In the genomic region with DNA sequence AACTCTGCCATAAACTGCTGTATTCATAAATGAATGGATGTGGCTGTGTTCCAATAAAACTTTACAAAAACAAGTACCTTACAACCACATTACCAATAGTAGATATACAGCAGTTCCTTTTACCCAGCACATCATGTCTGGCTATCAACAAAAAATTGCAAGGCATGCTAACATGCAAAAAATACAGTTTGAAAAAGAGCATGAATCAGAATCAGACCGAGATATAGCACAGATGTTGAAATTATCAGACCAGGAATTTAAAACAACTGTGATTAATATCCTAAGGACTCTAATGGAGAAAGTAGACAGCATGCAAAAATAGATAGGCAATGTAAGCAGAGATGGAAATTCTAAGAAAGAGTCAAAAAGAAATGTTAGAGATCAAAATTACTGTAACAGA, we compare ENCODE assay signal across 33 cellular contexts.
"Had no signal": no experiment of that assay in that cellular context is flagged by ENCODE, and none has a peak within 500 bp of the region (broad histone marks: within the 10 kb centered on the region; RNA-seq: fewer than 3 reads in every experiment).

No MANE protein-coding gene starts in this region.

- H3K4me1 ChIP-seq: adrenal gland, ascending aorta, esophagus squamous epithelium, foreskin keratinocyte, gastrocnemius medialis, heart left ventricle had no signal

- H3K9me3 ChIP-seq: adrenal gland, ascending aorta, esophagus squamous epithelium, gastrocnemius medialis, heart left ventricle had no signal

- H3K36me3 Mint-ChIP-seq: activated CD4-positive, alpha-beta memory T cell treated with anti-CD3 and anti-CD28 coated beads for 36 hours had no signal

- H3K27ac Mint-ChIP-seq: activated CD4-positive, alpha-beta memory T cell treated with anti-CD3 and anti-CD28 coated beads for 36 hours; activated CD4-positive, alpha-beta T cell treated with anti-CD3 and anti-CD28 coated beads for 36 hours; activated CD4-positive, alpha-beta T cell treated with anti-CD3 and anti-CD28 coated beads, Interleukin-2, amount 10 ng/mL, durations not matched to agents 24 days and 14 days; activated CD8-positive, alpha-beta memory T cell treated with anti-CD3 and anti-CD28 coated beads, Interleukin-2, amount 10 ng/mL, durations not matched to agents 7 days and 5 days; activated CD8-positive, alpha-beta T cell treated with anti-CD3 and anti-CD28 coated beads, Interleukin-2, amount 10 ng/mL, durations not matched to agents 7 days and 5 days; activated naive CD4-positive, alpha-beta T cell treated with anti-CD3 and anti-CD28 coated beads for 36 hours; activated naive CD4-positive, alpha-beta T cell treated with anti-CD3 and anti-CD28 coated beads, Interleukin-2, amount 50 U/mL, for 24 hours; activated naive CD8-positive, alpha-beta T cell treated with anti-CD3 and anti-CD28 coated beads for 36 hours; activated naive CD8-positive, alpha-beta T cell treated with anti-CD3 and anti-CD28 coated beads, Interleukin-2, amount 50 U/mL, for 24 hours; activated T-helper 1 cell treated with anti-CD3 and anti-CD28 coated beads, Interleukin-12 subunit alpha, Interleukin-12 subunit beta, Interleukin-2, Interleukin-4 antibody, amounts not matched to agents 30 ng/mL and 10 ng/mL and 1 ng/mL, durations not matched to agents 14 hours and 24 hours and 36 hours; activated T-helper 2 cell treated with anti-CD3 and anti-CD28 coated beads, Interferon-gamma antibody, Interleukin-2, Interleukin-4, amounts not matched to agents 10 μg/mL and 5 μg/mL and 100 μg/mL, durations not matched to agents 14 hours and 24 hours and 36 hours; T-helper 17 cell had no signal

- FAIRE-seq: bronchial epithelial cell, colon, endothelial cell of umbilical vein had no signal

- H3K4me3 Mint-ChIP-seq: activated CD4-positive, alpha-beta memory T cell treated with anti-CD3 and anti-CD28 coated beads for 36 hours; activated CD4-positive, alpha-beta T cell treated with anti-CD3 and anti-CD28 coated beads for 36 hours; activated CD4-positive, alpha-beta T cell treated with anti-CD3 and anti-CD28 coated beads, Interleukin-2, amount 10 ng/mL, durations not matched to agents 24 days and 14 days; activated CD8-positive, alpha-beta memory T cell treated with anti-CD3 and anti-CD28 coated beads, Interleukin-2, amount 10 ng/mL, durations not matched to agents 7 days and 5 days; activated CD8-positive, alpha-beta T cell treated with anti-CD3 and anti-CD28 coated beads, Interleukin-2, amount 10 ng/mL, durations not matched to agents 7 days and 5 days; activated naive CD4-positive, alpha-beta T cell treated with anti-CD3 and anti-CD28 coated beads for 36 hours; activated naive CD4-positive, alpha-beta T cell treated with anti-CD3 and anti-CD28 coated beads, Interleukin-2, amount 50 U/mL, for 24 hours; activated naive CD8-positive, alpha-beta T cell treated with anti-CD3 and anti-CD28 coated beads for 36 hours; activated naive CD8-positive, alpha-beta T cell treated with anti-CD3 and anti-CD28 coated beads, Interleukin-2, amount 50 U/mL, for 24 hours; activated T-helper 1 cell treated with anti-CD3 and anti-CD28 coated beads, Interleukin-12 subunit alpha, Interleukin-12 subunit beta, Interleukin-2, Interleukin-4 antibody, amounts not matched to agents 30 ng/mL and 10 ng/mL and 1 ng/mL, durations not matched to agents 14 hours and 24 hours and 36 hours; central memory CD8-positive, alpha-beta T cell; T-helper 17 cell had no signal

- H3K4me1 Mint-ChIP-seq: activated CD4-positive, alpha-beta T cell treated with anti-CD3 and anti-CD28 coated beads for 36 hours; activated CD4-positive, alpha-beta T cell treated with anti-CD3 and anti-CD28 coated beads, Interleukin-2, amount 10 ng/mL, durations not matched to agents 24 days and 14 days; activated CD8-positive, alpha-beta memory T cell treated with anti-CD3 and anti-CD28 coated beads, Interleukin-2, amount 10 ng/mL, durations not matched to agents 7 days and 5 days; activated naive CD4-positive, alpha-beta T cell treated with anti-CD3 and anti-CD28 coated beads, Interleukin-2, amount 50 U/mL, for 24 hours; activated naive CD8-positive, alpha-beta T cell treated with anti-CD3 and anti-CD28 coated beads for 36 hours; activated naive CD8-positive, alpha-beta T cell treated with anti-CD3 and anti-CD28 coated beads, Interleukin-2, amount 50 U/mL, for 24 hours; central memory CD8-positive, alpha-beta T cell had no signal

- H3K27ac ChIP-seq: adrenal gland, ascending aorta, brain microvascular endothelial cell, epithelial cell of prostate, esophagus squamous epithelium, foreskin keratinocyte, gastrocnemius medialis, heart left ventricle had no signal

- H3K27me3 ChIP-seq: adrenal gland, ascending aorta, brain microvascular endothelial cell, esophagus squamous epithelium, foreskin keratinocyte, gastrocnemius medialis, heart left ventricle had no signal

- H3K36me3 ChIP-seq: adrenal gland, ascending aorta, brain microvascular endothelial cell, esophagus squamous epithelium, gastrocnemius medialis, heart left ventricle had no signal

- H3K9me3 Mint-ChIP-seq: activated CD4-positive, alpha-beta memory T cell treated with anti-CD3 and anti-CD28 coated beads for 36 hours; activated CD4-positive, alpha-beta T cell treated with anti-CD3 and anti-CD28 coated beads, Interleukin-2, amount 10 ng/mL, durations not matched to agents 24 days and 14 days; activated naive CD4-positive, alpha-beta T cell treated with anti-CD3 and anti-CD28 coated beads for 36 hours; activated naive CD4-positive, alpha-beta T cell treated with anti-CD3 and anti-CD28 coated beads, Interleukin-2, amount 50 U/mL, for 24 hours; activated naive CD8-positive, alpha-beta T cell treated with anti-CD3 and anti-CD28 coated beads for 36 hours; activated naive CD8-positive, alpha-beta T cell treated with anti-CD3 and anti-CD28 coated beads, Interleukin-2, amount 50 U/mL, for 24 hours; activated T-helper 1 cell treated with anti-CD3 and anti-CD28 coated beads, Interleukin-12 subunit alpha, Interleukin-12 subunit beta, Interleukin-2, Interleukin-4 antibody, amounts not matched to agents 30 ng/mL and 10 ng/mL and 1 ng/mL, durations not matched to agents 14 hours and 24 hours and 36 hours; activated T-helper 2 cell treated with anti-CD3 and anti-CD28 coated beads, Interferon-gamma antibody, Interleukin-2, Interleukin-4, amounts not matched to agents 10 μg/mL and 5 μg/mL and 100 μg/mL, durations not matched to agents 14 hours and 24 hours and 36 hours; central memory CD8-positive, alpha-beta T cell had no signal

- H3K27me3 Mint-ChIP-seq: activated CD4-positive, alpha-beta memory T cell treated with anti-CD3 and anti-CD28 coated beads for 36 hours; activated CD4-positive, alpha-beta T cell treated with anti-CD3 and anti-CD28 coated beads for 36 hours; activated CD4-positive, alpha-beta T cell treated with anti-CD3 and anti-CD28 coated beads, Interleukin-2, amount 10 ng/mL, durations not matched to agents 24 days and 14 days; activated CD8-positive, alpha-beta memory T cell treated with anti-CD3 and anti-CD28 coated beads, Interleukin-2, amount 10 ng/mL, durations not matched to agents 7 days and 5 days; activated naive CD4-positive, alpha-beta T cell treated with anti-CD3 and anti-CD28 coated beads, Interleukin-2, amount 50 U/mL, for 24 hours; activated naive CD8-positive, alpha-beta T cell treated with anti-CD3 and anti-CD28 coated beads for 36 hours; activated naive CD8-positive, alpha-beta T cell treated with anti-CD3 and anti-CD28 coated beads, Interleukin-2, amount 50 U/mL, for 24 hours; central memory CD8-positive, alpha-beta T cell had no signal

- H3K4me3 ChIP-seq: adrenal gland, ascending aorta, esophagus squamous epithelium, gastrocnemius medialis, heart left ventricle had no signal

- DNase-seq: activated CD4-positive, alpha-beta memory T cell treated with anti-CD3 and anti-CD28 coated beads for 36 hours; activated CD4-positive, alpha-beta T cell treated with anti-CD3 and anti-CD28 coated beads for 36 hours; activated CD4-positive, alpha-beta T cell treated with anti-CD3 and anti-CD28 coated beads, Interleukin-2, amount 10 ng/mL, durations not matched to agents 24 days and 14 days; activated CD4-positive, CD25-positive, alpha-beta regulatory T cell; activated CD4-positive, CD25-positive, alpha-beta regulatory T cell treated with anti-CD3 and anti-CD28 coated beads, Interleukin-2, amount 50 U/mL, for 72 hours; activated CD8-positive, alpha-beta memory T cell treated with anti-CD3 and anti-CD28 coated beads, Interleukin-2, amount 10 ng/mL, durations not matched to agents 7 days and 5 days; activated CD8-positive, alpha-beta memory T cell treated with anti-CD3 and anti-CD28 coated beads, Interleukin-2, amount 50 U/mL, for 4 hours; activated CD8-positive, alpha-beta T cell treated with anti-CD3 and anti-CD28 coated beads, Interleukin-2, amount 10 ng/mL, durations not matched to agents 7 days and 5 days; activated effector memory CD4-positive, alpha-beta T cell treated with anti-CD3 and anti-CD28 coated beads, Interleukin-2, amount 50 U/mL, for 16 hours; activated naive CD4-positive, alpha-beta T cell treated with anti-CD3 and anti-CD28 coated beads for 36 hours; activated naive CD8-positive, alpha-beta T cell treated with anti-CD3 and anti-CD28 coated beads for 36 hours; activated naive CD8-positive, alpha-beta T cell treated with anti-CD3 and anti-CD28 coated beads, Interleukin-2, amount 50 U/mL, for 24 hours; activated T-cell treated with anti-CD3 and anti-CD28 coated beads, Interleukin-2, amount 50 U/mL, for 1 hour; activated T-cell treated with anti-CD3 and anti-CD28 coated beads, Interleukin-2, amount 50 U/mL, for 48 hours; adrenal gland; brain microvascular endothelial cell; effector CD8-positive, alpha-beta T cell; esophagus squamous epithelium; foreskin keratinocyte; gastrocnemius medialis; glutamatergic neuron; heart left ventricle; T-helper 1 cell; T-helper 17 cell had no signal
